In genomic region chrX:47193475-47194241, GRCh38 we compare ENCODE assay signal across 8 cellular contexts. TPM values are rescaled to one million over a fixed set of nuclear protein-coding genes. Genes with fewer than 3 reads are reported as not detected.
A peak's percentile ranks its signal among the peaks of the same experiment; 100 is the strongest.
DNase-seq lines count a peak whose midpoint lies in the region; ATAC-seq lines count a peak whose summit lies in the region.

UBA1 (plus strand) TSS chrX:47193829; CDS start chrX:47198803, 4,974 bp downstream.

- no peak within 1 kb of the TSS for H2AK5ac ChIP-seq in mesendoderm (ENCODE audit: low read length)

- no peak within 1 kb of the TSS for H4K8ac ChIP-seq in mesendoderm (ENCODE audit: low read depth, low read length)

- no peak within 1 kb of the TSS for H2BK5ac ChIP-seq in mesendoderm (ENCODE audit: low read length)

- no peak within 1 kb of the TSS for H2BK120ac ChIP-seq in mesendoderm (ENCODE audit: low read depth, low read length)

- H3K9ac ChIP-seq in mesendoderm (ENCODE audit: low read length), result peak within 1 kb of the TSS; percentile 89

- peaks cover 36% of the 10 kb centered on the region for H3K79me2 ChIP-seq in mesendoderm (ENCODE audit: control insufficient read depth, insufficient read depth, low read length)

- no peaks in the 10 kb centered on the region for H3K27me3 ChIP-seq in mesendoderm (ENCODE audit: insufficient read depth, low read length, poor library complexity)

- H3K36me3 ChIP-seq in mesendoderm (ENCODE audit: control insufficient read depth, insufficient read depth, low read length), result no peaks in the 10 kb centered on the region

- H3K23ac ChIP-seq in mesendoderm (ENCODE audit: low read length), result peak within 1 kb of the TSS; percentile 45

- peaks cover 37 to 49% of the 10 kb centered on the region in 2 donors for H3K4me1 Mint-ChIP-seq in effector memory CD8-positive, alpha-beta T cell (ENCODE audit: low read depth in 2 of 2)

- peak within 1 kb of the TSS; percentile 88 for H3K18ac ChIP-seq in mesendoderm (ENCODE audit: low read length)

- no peak within 1 kb of the TSS for H4K5ac ChIP-seq in mesendoderm (ENCODE audit: low read length)

- peaks cover 39% of the 10 kb centered on the region for H3K36me3 Mint-ChIP-seq in effector memory CD8-positive, alpha-beta T cell (ENCODE audit: insufficient read depth)

- peak within 1 kb of the TSS; percentile 95 for H3K56ac ChIP-seq in mesendoderm (ENCODE audit: low read length)

- H3K27ac Mint-ChIP-seq in effector memory CD8-positive, alpha-beta T cell, result peak within 1 kb of the TSS; percentile 96 to 99

- peak; percentile 44 for ATAC-seq in GM21367 (IDR thresholded peaks at IDR 0.05; ENCODE audit: unreplicated experiment)
- ATAC-seq in effector memory CD8-positive, alpha-beta T cell (replicated peaks), result peak; percentile 77

- H3K4me3 ChIP-seq in mesendoderm (ENCODE audit: low read length), result peak within 1 kb of the TSS; percentile 72

- WGBS in mesendoderm (ENCODE audit: extremely low coverage, insufficient coverage, low lambda C conversion rate), result no CpG with 5 or more reads among the region's 52 CpGs

- peak; percentile 92 for DNase-seq in COR-L47 (lab: John Stamatoyannopoulos, UW)
- DNase-seq in HUDEP-2 (lab: John Stamatoyannopoulos, UW; ENCODE audit: unreplicated experiment in 76 of 76), result peak in 73 of 76 experiments; percentile 11 to 90 (median 81)
- peak; percentile 93 for DNase-seq in NOMO-1 treated with dmso at 0.1 percent for 144 hours (lab: John Stamatoyannopoulos, UW; ENCODE audit: unreplicated experiment)
- peak; percentile 69 to 95 (median 88) for DNase-seq in activated CD8-positive, alpha-beta memory T cell treated with anti-CD3 and anti-CD28 coated beads for 48 hours (ENCODE audit: low read depth in 2 of 3, low spot score in 2 of 3)
- peak; percentile 88 to 91 (median 88) for DNase-seq in effector memory CD8-positive, alpha-beta T cell
- DNase-seq in mesendoderm, result peak; percentile 96
- peak; percentile 84 for DNase-seq in stimulated activated CD8-positive, alpha-beta memory T cell treated with anti-CD3 and anti-CD28 coated beads, Interleukin-15, amount 100 ng/mL, for 1 hour (ENCODE audit: low read depth)

- peak within 1 kb of the TSS; percentile 54 for H3K4me2 ChIP-seq in mesendoderm (ENCODE audit: low read length)

- H3K9me3 Mint-ChIP-seq in effector memory CD8-positive, alpha-beta T cell, result no peaks in the 10 kb centered on the region

- peak within 1 kb of the TSS; percentile 95 for H3K4ac ChIP-seq in mesendoderm (ENCODE audit: low read depth, low read length)

- H3K79me1 ChIP-seq in mesendoderm (ENCODE audit: low read length), result peaks cover under 1% of the 10 kb centered on the region

- H3K4me3 Mint-ChIP-seq in effector memory CD8-positive, alpha-beta T cell, result peak within 1 kb of the TSS; percentile 85 to 93

- H3K27ac ChIP-seq in mesendoderm (ENCODE audit: low read depth, low read length), result peak within 1 kb of the TSS; percentile 79

- no peak within 1 kb of the TSS for H2BK15ac ChIP-seq in mesendoderm (replicated peaks; ENCODE audit: low read depth)

- H3K27me3 Mint-ChIP-seq in effector memory CD8-positive, alpha-beta T cell, result no peaks in the 10 kb centered on the region

- H3K4me1 ChIP-seq in mesendoderm (ENCODE audit: control insufficient read depth, low read depth, low read length), result peaks cover 10% of the 10 kb centered on the region

RNA-seq across cellular contexts. Expression of gene UBA1, which starts in this region (rescaled TPM):
- 144 TPM for polyA plus RNA-seq in mesendoderm (2013, experiment 1 of 2)
- polyA plus RNA-seq in mesendoderm (2013, experiment 2 of 2), result 143 TPM

Comparison
In these comparisons a context has a peak if more than half of its experiments do, and no peak if none do; other contexts are left out.
1. Peak in every context shown above with its lines: DNase-seq, ATAC-seq, H3K4me3 ChIP-seq and H3K27ac ChIP-seq.